ENCODE assay signal across 29 cellular contexts in genomic region chr2:2834105-2834504, GRCh38.
"Had no signal": no experiment of that assay in that cellular context is flagged by ENCODE, and none has a peak within 500 bp of the region (broad histone marks: within the 10 kb centered on the region; RNA-seq: fewer than 3 reads in every experiment).

No MANE protein-coding gene starts in this region.

- H3K27ac Mint-ChIP-seq: activated CD4-positive, alpha-beta T cell treated with anti-CD3 and anti-CD28 coated beads, Interleukin-2, amount 10 ng/mL, durations not matched to agents 24 days and 14 days; activated naive CD4-positive, alpha-beta T cell treated with anti-CD3 and anti-CD28 coated beads, Interleukin-2, amount 50 U/mL, for 24 hours; activated naive CD8-positive, alpha-beta T cell treated with anti-CD3 and anti-CD28 coated beads, Interleukin-2, amount 50 U/mL, for 24 hours; activated T-helper 1 cell treated with anti-CD3 and anti-CD28 coated beads, Interleukin-12 subunit alpha, Interleukin-12 subunit beta, Interleukin-2, Interleukin-4 antibody, amounts not matched to agents 30 ng/mL and 10 ng/mL and 1 ng/mL, durations not matched to agents 14 hours and 24 hours and 36 hours; endodermal cell; mesothelial cell of epicardium; naive thymus-derived CD4-positive, alpha-beta T cell; stimulated activated memory B cell treated with anti-CD40 and anti-IgM and Interleukin-4, amounts not matched to agents 10 μg/mL and 1 μg/mL and 100 μg/mL, for 72 hours; T-helper 17 cell had no signal

- H3K4me1 Mint-ChIP-seq: activated CD4-positive, alpha-beta T cell treated with anti-CD3 and anti-CD28 coated beads, Interleukin-2, amount 10 ng/mL, durations not matched to agents 24 days and 14 days; activated naive CD4-positive, alpha-beta T cell treated with anti-CD3 and anti-CD28 coated beads, Interleukin-2, amount 50 U/mL, for 24 hours; activated naive CD8-positive, alpha-beta T cell treated with anti-CD3 and anti-CD28 coated beads, Interleukin-2, amount 50 U/mL, for 24 hours; mesothelial cell of epicardium; stimulated activated memory B cell treated with anti-CD40 and anti-IgM and Interleukin-4, amounts not matched to agents 10 μg/mL and 1 μg/mL and 100 μg/mL, for 72 hours; T-helper 17 cell had no signal

- DNase-seq: activated CD4-positive, alpha-beta T cell treated with anti-CD3 and anti-CD28 coated beads, Interleukin-2, amount 10 ng/mL, durations not matched to agents 24 days and 14 days; activated CD4-positive, CD25-positive, alpha-beta regulatory T cell treated with anti-CD3 and anti-CD28 coated beads, Interleukin-2, amount 50 U/mL, for 72 hours; activated naive CD8-positive, alpha-beta T cell treated with anti-CD3 and anti-CD28 coated beads, Interleukin-2, amount 50 U/mL, for 24 hours; activated T-cell treated with anti-CD3 and anti-CD28 coated beads, Interleukin-2, amount 50 U/mL, for 1 hour; amygdala; cerebellar nuclear complex; cortex of kidney; foreskin fibroblast; hippocampal formation; kidney; left colon; mammary epithelial cell; naive thymus-derived CD4-positive, alpha-beta T cell; pancreas; retina; sigmoid colon; small intestine; stimulated activated CD4-positive, alpha-beta T cell treated with anti-CD3 and anti-CD28 coated beads, Interleukin-1b, Interleukin-23, amount 100 ng/mL, for 48 hours; stimulated activated CD4-positive, alpha-beta T cell treated with anti-CD3 and anti-CD28 coated beads, Interleukin-4, amount 100 ng/mL, for 4 hours; stimulated activated CD8-positive, alpha-beta memory T cell treated with anti-CD3 and anti-CD28 coated beads, Interleukin-4, amount 100 ng/mL, for 48 hours; T-helper 17 cell; T1000 had no signal

- ATAC-seq: activated naive CD8-positive, alpha-beta T cell treated with anti-CD3 and anti-CD28 coated beads, Interleukin-2, amount 50 U/mL, for 24 hours; esophagus mucosa; left colon; naive thymus-derived CD4-positive, alpha-beta T cell; pancreas; SK-N-SH treated with all-trans-retinoic acid at 6 μM for 48 hours; stimulated activated memory B cell treated with anti-CD40 and anti-IgM and Interleukin-4, amounts not matched to agents 10 μg/mL and 1 μg/mL and 100 μg/mL, for 72 hours; T-helper 17 cell had no signal

- H3K27me3 Mint-ChIP-seq: activated CD4-positive, alpha-beta T cell treated with anti-CD3 and anti-CD28 coated beads, Interleukin-2, amount 10 ng/mL, durations not matched to agents 24 days and 14 days; activated naive CD8-positive, alpha-beta T cell treated with anti-CD3 and anti-CD28 coated beads, Interleukin-2, amount 50 U/mL, for 24 hours; T-helper 17 cell had no signal

- H3K36me3 Mint-ChIP-seq: activated naive CD4-positive, alpha-beta T cell treated with anti-CD3 and anti-CD28 coated beads, Interleukin-2, amount 50 U/mL, for 24 hours; mesothelial cell of epicardium; naive thymus-derived CD4-positive, alpha-beta T cell; stimulated activated memory B cell treated with anti-CD40 and anti-IgM and Interleukin-4, amounts not matched to agents 10 μg/mL and 1 μg/mL and 100 μg/mL, for 72 hours had no signal

- H3K9me3 Mint-ChIP-seq: activated CD4-positive, alpha-beta T cell treated with anti-CD3 and anti-CD28 coated beads, Interleukin-2, amount 10 ng/mL, durations not matched to agents 24 days and 14 days; activated naive CD4-positive, alpha-beta T cell treated with anti-CD3 and anti-CD28 coated beads, Interleukin-2, amount 50 U/mL, for 24 hours; activated naive CD8-positive, alpha-beta T cell treated with anti-CD3 and anti-CD28 coated beads, Interleukin-2, amount 50 U/mL, for 24 hours; activated T-helper 1 cell treated with anti-CD3 and anti-CD28 coated beads, Interleukin-12 subunit alpha, Interleukin-12 subunit beta, Interleukin-2, Interleukin-4 antibody, amounts not matched to agents 30 ng/mL and 10 ng/mL and 1 ng/mL, durations not matched to agents 14 hours and 24 hours and 36 hours; endodermal cell had no signal

- H3K4me3 Mint-ChIP-seq: activated CD4-positive, alpha-beta T cell treated with anti-CD3 and anti-CD28 coated beads, Interleukin-2, amount 10 ng/mL, durations not matched to agents 24 days and 14 days; activated naive CD4-positive, alpha-beta T cell treated with anti-CD3 and anti-CD28 coated beads, Interleukin-2, amount 50 U/mL, for 24 hours; activated naive CD8-positive, alpha-beta T cell treated with anti-CD3 and anti-CD28 coated beads, Interleukin-2, amount 50 U/mL, for 24 hours; activated T-helper 1 cell treated with anti-CD3 and anti-CD28 coated beads, Interleukin-12 subunit alpha, Interleukin-12 subunit beta, Interleukin-2, Interleukin-4 antibody, amounts not matched to agents 30 ng/mL and 10 ng/mL and 1 ng/mL, durations not matched to agents 14 hours and 24 hours and 36 hours; endodermal cell; mesothelial cell of epicardium; naive thymus-derived CD4-positive, alpha-beta T cell; stimulated activated memory B cell treated with anti-CD40 and anti-IgM and Interleukin-4, amounts not matched to agents 10 μg/mL and 1 μg/mL and 100 μg/mL, for 72 hours; T-helper 17 cell had no signal
